ENCODE assay signal across 9 cellular contexts in genomic region chr3:50164056-50164455, GRCh38. TPM values are rescaled to one million over a fixed set of nuclear protein-coding genes. Genes with fewer than 3 reads are reported as not detected.
DNase-seq lines count a peak whose midpoint lies in the region; ATAC-seq and TF ChIP-seq lines count a peak whose summit lies in the region.
"Had no signal": no experiment of that assay in that cellular context is flagged by ENCODE, and none has a peak within 500 bp of the region (broad histone marks: within the 10 kb centered on the region; RNA-seq: fewer than 3 reads in every experiment).

No MANE protein-coding gene starts in this region.

- TF ChIP-seq EP300 in suprapubic skin (IDR thresholded peaks at IDR 0.05) = no peak

- 29% methylated on average over 3 of the region's 6 CpGs for WGBS in suprapubic skin

- no peak for TF ChIP-seq CTCF in HEK293 (tag by site-specific recombination; IDR thresholded peaks at IDR 0.05)
- TF ChIP-seq CTCF in brain microvascular endothelial cell (IDR thresholded peaks at IDR 0.05; ENCODE audit: low read depth, low read length, missing control alignments) = no peak
- no peak for TF ChIP-seq CTCF in suprapubic skin (IDR thresholded peaks at IDR 0.05)

- in situ Hi-C loops in brain microvascular endothelial cell (cut with HindIII; ENCODE audit: low pct_ligation_motif_present, low sequenced_read_pairs) = no loop called here

- H3K27ac ChIP-seq in HEK293 (ENCODE audit: extremely low read depth, low read depth, low read length) (no peak overlapping the region), brain microvascular endothelial cell (no peak overlapping the region), suprapubic skin (peak overlapping the region; percentile 69)

- intact Hi-C loops in left colon (cut with DNase I, micrococcal nuclease) = no loop called here

- CTCF ChIA-PET in HEK293 (lab: Yijun Ruan, JAX) = interaction anchor here (2.0 kb wide), 1 partner anchor 31 kb away, joined by 5 read pairs; no protein-coding TSS in a partner anchor

- no peaks in the 10 kb centered on the region for H3K9me3 ChIP-seq in HEK293 (ENCODE audit: control insufficient read depth, insufficient read depth, low read depth, low read length)
- no peaks in the 10 kb centered on the region for H3K9me3 ChIP-seq in suprapubic skin

- H3K36me3 ChIP-seq in HEK293 (ENCODE audit: control insufficient read depth in 2 of 2, insufficient read depth in 1 of 2, low read length in 2 of 2) (peaks cover 0 to 63% of the 10 kb centered on the region in 2 experiments; a peak in 1 of 3 replicates), brain microvascular endothelial cell (replicated peaks) (no peaks in the 10 kb centered on the region), suprapubic skin (no peaks in the 10 kb centered on the region)

- ATAC-seq in left colon (no peak), GM21786 (IDR thresholded peaks at IDR 0.05; ENCODE audit: unreplicated experiment) (no peak), GM19467 (IDR thresholded peaks at IDR 0.05; ENCODE audit: unreplicated experiment) (no peak), HG03469 (IDR thresholded peaks at IDR 0.05; ENCODE audit: unreplicated experiment) (no peak)

- DNase-seq in brain microvascular endothelial cell = peak; percentile 61
- DNase-seq in left colon = peak; percentile 77 to 82
- DNase-seq in suprapubic skin (ENCODE audit: low spot score in 2 of 2) = peak; percentile 90 to 91
- DNase-seq in DMS153 treated with DMSO at 0.1 percent for 48 hours (lab: John Stamatoyannopoulos, UW; ENCODE audit: unreplicated experiment) = no peak
- DNase-seq: NCI-H1436 had no signal

- H3K4me3 ChIP-seq in HEK293 (ENCODE audit: low read depth, low read length) = no peak overlapping the region
- H3K4me3 ChIP-seq in brain microvascular endothelial cell (ENCODE audit: low read depth, low read length) = no peak overlapping the region
- no peak overlapping the region for H3K4me3 ChIP-seq in suprapubic skin

- TF ChIP-seq POLR2A in suprapubic skin (IDR thresholded peaks at IDR 0.05) = no peak

- no peaks in the 10 kb centered on the region for H3K27me3 ChIP-seq in brain microvascular endothelial cell (replicated peaks)
- no peaks in the 10 kb centered on the region for H3K27me3 ChIP-seq in suprapubic skin

- H3K4me1 ChIP-seq in HEK293 (ENCODE audit: control insufficient read depth, insufficient read depth, low read length) (peaks cover 10% of the 10 kb centered on the region), suprapubic skin (peaks cover 100% of the 10 kb centered on the region)

- POLR2A ChIA-PET in HEK293 (lab: Yijun Ruan, JAX) = no interaction called here

TF ChIP-seq in HEK293, 187 proteins besides CTCF, POLR2A, EP300 and RAD21:
- TF ChIP-seq ZBTB6 (tag by site-specific recombination; IDR thresholded peaks at IDR 0.05) = peak; percentile 43; the same call in 1 of the 2 replicates
- TF ChIP-seq SP7 (tag by site-specific recombination; IDR thresholded peaks at IDR 0.05) = no peak

RNA-seq across cellular contexts. Expression of gene SEMA3F, which starts 8.9 kb away (rescaled TPM):
- total RNA-seq in left colon = 10 to 100 TPM; 11.5 to 12.1 TPM
- total RNA-seq in suprapubic skin = 100 to 1,000 TPM; 123 to 188 (median 130) TPM

RNA-seq across cellular contexts. Expression of gene GNAT1, which starts 27.4 kb away (rescaled TPM):
- total RNA-seq in left colon = not detected
- total RNA-seq in suprapubic skin = under 1 TPM in 1 of 4 donors, not detected in 3; 0.64 TPM

RNA-seq across cellular contexts. Expression of gene SLC38A3, which starts 41.0 kb away (rescaled TPM):
- not detected for total RNA-seq in left colon
- 1 to 10 TPM in 2 of 4 donors, under 1 TPM in 2; 0.25 to 2.2 (median 1.00) TPM for total RNA-seq in suprapubic skin

Comparison
In these comparisons a context has a peak if more than half of its experiments do, and no peak if none do; other contexts are left out.
1. RNA of gene SEMA3F, which starts 8.9 kb away (total RNA-seq): 123 to 188 TPM in suprapubic skin; 11.5 to 12.1 TPM in left colon; every median in the first group is over 4 times any median in the second.